Comparison of ENCODE assay signal across 8 cellular contexts in the genomic region with DNA sequence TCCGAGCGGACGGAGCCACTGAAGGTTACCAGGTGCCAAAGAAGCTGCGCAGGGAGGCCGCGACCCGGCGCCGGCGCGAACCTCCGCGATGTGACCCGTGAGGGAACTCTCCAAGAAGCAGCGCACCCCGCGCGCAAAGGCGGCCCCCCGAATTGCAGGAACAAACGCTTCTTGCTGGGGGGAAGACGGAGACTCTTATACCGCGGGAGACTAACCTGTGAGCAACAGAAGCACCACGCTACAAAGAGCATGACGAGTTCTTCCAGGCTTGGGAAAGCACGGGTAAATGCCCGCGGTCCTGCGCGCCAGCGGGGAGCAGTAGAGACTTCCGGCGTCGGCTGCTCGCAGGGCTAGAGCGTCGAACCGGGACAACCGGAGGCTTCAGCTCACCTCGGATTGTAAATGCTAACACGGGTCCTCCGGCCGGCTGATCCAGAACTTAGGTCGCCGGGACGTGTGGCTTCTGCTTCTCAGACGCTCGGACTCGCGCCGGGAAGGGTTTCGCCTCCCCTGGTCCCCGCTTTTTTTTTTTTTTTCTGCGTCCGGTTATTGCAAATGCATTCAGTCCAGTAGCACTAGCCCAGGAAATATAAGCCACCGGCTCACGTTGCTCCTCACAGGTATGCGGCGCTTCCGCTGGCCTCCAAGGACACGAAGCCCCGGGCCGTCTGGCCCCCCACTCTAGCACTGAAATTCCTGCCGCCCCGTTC. TPM values are rescaled to one million over a fixed set of nuclear protein-coding genes. Genes with fewer than 3 reads are reported as not detected.
A peak's percentile ranks its signal among the peaks of the same experiment; 100 is the strongest.
DNase-seq lines count a peak whose midpoint lies in the region; ATAC-seq and TF ChIP-seq lines count a peak whose summit lies in the region.

A gene with protein sequence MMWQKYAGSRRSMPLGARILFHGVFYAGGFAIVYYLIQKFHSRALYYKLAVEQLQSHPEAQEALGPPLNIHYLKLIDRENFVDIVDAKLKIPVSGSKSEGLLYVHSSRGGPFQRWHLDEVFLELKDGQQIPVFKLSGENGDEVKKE (minus strand): TSS at position 310 of the 710 bp plus-strand sequence. CDS start 80,909 bp downstream, outside the sequence.

- H3K9me2 ChIP-seq in PC-9 (ENCODE audit: insufficient read depth), result no peaks in the 10 kb centered on the region

- H3K27ac ChIP-seq in PC-9 (peak within 1 kb of the TSS; percentile 73), mucosa of rectum (ENCODE audit: low read depth in 2 of 2, low read length in 2 of 2) (peak within 1 kb of the TSS; percentile 57 to 73)

- BruUV-seq in PC-9 (replicated peaks; lab: Mats Ljungman, UMichigan), result TSS peak; percentile 98

- CTCF ChIA-PET in PC-9 (lab: Charles Lee), result interaction anchor here (0.9 kb wide), 1 partner anchor 50 kb away, joined by 4 read pairs; no protein-coding TSS in a partner anchor

- peaks cover 14% of the 10 kb centered on the region for H3F3A ChIP-seq in PC-9 (ENCODE audit: insufficient read depth, low read depth)

- peaks cover 55% of the 10 kb centered on the region for H3K79me2 ChIP-seq in PC-9 (ENCODE audit: low read depth)

- DNase-seq in DMS53 treated with DMSO at 0.1 percent for 48 hours (lab: John Stamatoyannopoulos, UW; ENCODE audit: unreplicated experiment), result peak; percentile 88
- peak; percentile 89 for DNase-seq in Jurkat, Clone E6-1 (ENCODE audit: low read depth, low spot score)
- DNase-seq in PC-9, result peak; percentile 88
- peak; percentile 84 for DNase-seq in activated T-cell treated with anti-CD3 and anti-CD28 coated beads, Interleukin-2, amount 50 U/mL, for 1 hour
- peak; percentile 94 for DNase-seq in erythroblast (lab: John Stamatoyannopoulos, UW)
- DNase-seq in stimulated activated CD8-positive, alpha-beta memory T cell treated with anti-CD3 and anti-CD28 coated beads, Interleukin-4, amount 100 ng/mL, for 4 hours (ENCODE audit: low read depth in 2 of 2, low spot score in 1 of 2), result peak; percentile 58 to 61

- intact Hi-C loops in PC-9 (cut with micrococcal nuclease; ENCODE audit: unreplicated experiment), result loop anchor here (1.0 to 10.0 kb wide), 5 partner anchors 27 to 225 kb away; a partner anchor contains a TSS

- H3K4me2 ChIP-seq in PC-9, result peak within 1 kb of the TSS; percentile 91

- peak within 1 kb of the TSS; percentile 83 to 88 for H3K9ac ChIP-seq in mucosa of rectum (ENCODE audit: low read depth in 1 of 2, low read length in 2 of 2)

- peaks cover 6% of the 10 kb centered on the region for H4K20me1 ChIP-seq in PC-9 (ENCODE audit: insufficient read depth)

- H3K36me3 ChIP-seq in PC-9 (ENCODE audit: low read depth) (peaks cover 8% of the 10 kb centered on the region), mucosa of rectum (ENCODE audit: control insufficient read depth in 2 of 2, insufficient read depth in 2 of 2, low read length in 2 of 2) (no peaks in the 10 kb centered on the region)

- no peak for TF ChIP-seq CTCF in PC-9 (conservative IDR thresholded peaks at IDR 0.05)

- POLR2A ChIA-PET in PC-9 (lab: Charles Lee; ENCODE audit: unreplicated experiment), result interaction anchor here (0.5 to 1.6 kb wide), 7 partner anchors 35 to 198 kb away, joined by 3 to 15 read pairs (median 6); a partner anchor contains a TSS

- peak within 1 kb of the TSS; percentile 96 for H3K4me3 ChIP-seq in Jurkat, Clone E6-1 (ENCODE audit: low read length)
- H3K4me3 ChIP-seq in PC-9 (peak within 1 kb of the TSS; percentile 70), mucosa of rectum (ENCODE audit: low read length in 2 of 2) (peak within 1 kb of the TSS; percentile 92 to 96)

- H3K4me1 ChIP-seq in PC-9 (replicated peaks; ENCODE audit: insufficient read depth), result peaks cover 39% of the 10 kb centered on the region
- peaks cover 0 to 6% of the 10 kb centered on the region in 2 donors for H3K4me1 ChIP-seq in mucosa of rectum (ENCODE audit: control insufficient read depth in 2 of 2, insufficient read depth in 2 of 2, low read length in 2 of 2)

- peak within 1 kb of the TSS; percentile 97 for H2AFZ ChIP-seq in PC-9

- ATAC-seq in GM21619 (IDR thresholded peaks at IDR 0.05; ENCODE audit: unreplicated experiment), result peak; percentile 79

- H3K27me3 ChIP-seq in PC-9 (ENCODE audit: insufficient read depth, low read depth) (no peaks in the 10 kb centered on the region), mucosa of rectum (ENCODE audit: control insufficient read depth in 2 of 2, insufficient read depth in 2 of 2, low read length in 2 of 2) (no peaks in the 10 kb centered on the region)

- peaks cover 3% of the 10 kb centered on the region; the same call in 1 of the 2 replicates for H3K9me3 ChIP-seq in PC-9 (ENCODE audit: insufficient read depth, low read depth)
- no peaks in the 10 kb centered on the region for H3K9me3 ChIP-seq in mucosa of rectum (ENCODE audit: control insufficient read depth in 2 of 2, low read length in 2 of 2)

- peak; percentile 89 for TF ChIP-seq POLR2A in erythroblast (IDR thresholded peaks at IDR 0.05; ENCODE audit: low read length)

RNA-seq across cellular contexts. Expression of the gene that starts here (rescaled TPM):
- polyA plus RNA-seq in Jurkat, Clone E6-1 (2012; ENCODE audit: insufficient read depth, insufficient read length), result 123 TPM
- total RNA-seq in PC-9 (2021), result 128 and 151 TPM in 2 replicates

Comparison
In these comparisons a context has a peak if more than half of its experiments do, and no peak if none do; other contexts are left out.
1. Peak in every context shown above with its lines: DNase-seq, ATAC-seq, H3K4me3 ChIP-seq and H3K27ac ChIP-seq.